8 cellular contexts compared by ENCODE assay signal in the genomic region with DNA sequence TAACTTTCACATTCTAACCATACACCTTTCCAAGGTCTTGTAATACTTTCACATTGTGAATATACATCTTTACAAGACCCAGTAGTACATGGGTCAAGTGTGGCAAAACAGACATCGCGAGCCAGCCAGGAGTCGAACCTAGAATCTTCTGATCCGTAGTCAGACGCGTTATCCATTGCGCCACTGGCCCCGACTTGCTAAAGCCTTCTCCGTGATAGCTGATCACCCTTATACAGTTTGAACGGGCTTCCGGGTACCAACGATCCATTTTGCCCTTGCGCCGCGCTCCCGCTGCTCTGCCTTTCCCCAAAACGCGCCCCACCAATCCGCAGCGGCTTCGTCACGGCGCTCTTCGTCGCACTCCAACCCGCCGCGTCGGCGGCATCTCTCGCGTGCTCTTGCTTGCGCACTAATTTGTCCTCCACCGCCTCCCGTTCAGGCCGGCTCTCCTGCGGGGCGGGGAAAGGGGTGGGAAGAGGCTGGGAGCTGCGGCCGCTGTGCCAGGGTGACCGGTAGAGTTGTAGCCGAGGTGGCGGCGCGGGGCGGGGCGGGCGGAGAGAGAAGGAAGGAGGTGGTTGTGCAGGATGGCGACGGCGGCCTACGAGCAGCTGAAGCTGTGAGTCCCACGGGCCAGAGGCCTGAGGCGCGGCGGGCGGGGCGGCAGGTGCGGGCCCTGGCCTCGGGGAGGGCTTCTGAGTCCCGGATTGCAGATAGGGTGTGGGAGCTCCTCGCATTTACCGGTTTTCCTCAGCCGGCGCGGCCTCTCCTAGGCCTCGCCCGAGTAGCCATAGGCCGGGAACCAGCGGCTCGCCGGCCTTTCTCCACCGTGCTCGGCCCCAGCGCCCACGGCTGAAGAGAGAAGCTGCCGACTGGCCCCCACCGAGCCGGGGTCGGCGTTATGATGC. TPM values are rescaled to one million over a fixed set of nuclear protein-coding genes. Genes with fewer than 3 reads are reported as not detected.
DNase-seq lines count a peak whose midpoint lies in the region; ATAC-seq and TF ChIP-seq lines count a peak whose summit lies in the region.

A gene with protein sequence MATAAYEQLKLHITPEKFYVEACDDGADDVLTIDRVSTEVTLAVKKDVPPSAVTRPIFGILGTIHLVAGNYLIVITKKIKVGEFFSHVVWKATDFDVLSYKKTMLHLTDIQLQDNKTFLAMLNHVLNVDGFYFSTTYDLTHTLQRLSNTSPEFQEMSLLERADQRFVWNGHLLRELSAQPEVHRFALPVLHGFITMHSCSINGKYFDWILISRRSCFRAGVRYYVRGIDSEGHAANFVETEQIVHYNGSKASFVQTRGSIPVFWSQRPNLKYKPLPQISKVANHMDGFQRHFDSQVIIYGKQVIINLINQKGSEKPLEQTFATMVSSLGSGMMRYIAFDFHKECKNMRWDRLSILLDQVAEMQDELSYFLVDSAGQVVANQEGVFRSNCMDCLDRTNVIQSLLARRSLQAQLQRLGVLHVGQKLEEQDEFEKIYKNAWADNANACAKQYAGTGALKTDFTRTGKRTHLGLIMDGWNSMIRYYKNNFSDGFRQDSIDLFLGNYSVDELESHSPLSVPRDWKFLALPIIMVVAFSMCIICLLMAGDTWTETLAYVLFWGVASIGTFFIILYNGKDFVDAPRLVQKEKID (plus strand): TSS at position 515 of the 905 bp plus-strand sequence. CDS start 70 bp downstream, at position 585.

- TF ChIP-seq CTCF in GM12875 (IDR thresholded peaks at IDR 0.05; ENCODE audit: borderline replicate concordance, insufficient read depth, low read depth, low read length): no peak
- TF ChIP-seq CTCF in cardiac muscle cell (IDR thresholded peaks at IDR 0.05; ENCODE audit: low read depth, low read length): no peak
- TF ChIP-seq CTCF in parathyroid adenoma (IDR thresholded peaks at IDR 0.05): no peak
- peak in 1 of 5 experiments; percentile 47 for TF ChIP-seq CTCF in tibial nerve (IDR thresholded peaks at IDR 0.05)

- peak within 1 kb of the TSS; percentile 99 for H3K9ac ChIP-seq in adipocyte (ENCODE audit: low read length)
- H3K9ac ChIP-seq in parathyroid adenoma: peak within 1 kb of the TSS; percentile 87

- H3K27me3 ChIP-seq in adipocyte (replicated peaks; ENCODE audit: control insufficient read depth, insufficient read depth, low read length) (no peaks in the 10 kb centered on the region), cardiac muscle cell (no peaks in the 10 kb centered on the region), parathyroid adenoma (ENCODE audit: control insufficient read depth, insufficient read depth, low read length) (no peaks in the 10 kb centered on the region), tibial nerve (no peaks in the 10 kb centered on the region)

- WGBS in tibial nerve, 2 donors: 0 to 1% methylated on average over 44 to 76 of the region's 81 CpGs

- ATAC-seq in HG02798 (IDR thresholded peaks at IDR 0.05; ENCODE audit: poor library complexity, unreplicated experiment): peak; percentile 88

- peak within 1 kb of the TSS; percentile 89 for H2AFZ ChIP-seq in parathyroid adenoma

- peak within 1 kb of the TSS; percentile 92 for H3K4me3 ChIP-seq in GM12875 (ENCODE audit: low read depth, low read length)
- H3K4me3 ChIP-seq in adipocyte (ENCODE audit: low read length): peak within 1 kb of the TSS; percentile 93
- peak within 1 kb of the TSS; percentile 77 for H3K4me3 ChIP-seq in cardiac muscle cell
- H3K4me3 ChIP-seq in parathyroid adenoma (ENCODE audit: low read depth, low read length): peak within 1 kb of the TSS; percentile 74
- H3K4me3 ChIP-seq in tibial nerve: peak within 1 kb of the TSS; percentile 59 to 82 (median 73)

- peak; percentile 12 to 58 for TF ChIP-seq POLR2A in tibial nerve (IDR thresholded peaks at IDR 0.05)

- peak within 1 kb of the TSS; percentile 68 for H3K4me2 ChIP-seq in parathyroid adenoma (ENCODE audit: low read length)

- H3K9me3 ChIP-seq in adipocyte (ENCODE audit: control insufficient read depth, low read length) (no peaks in the 10 kb centered on the region), cardiac muscle cell (ENCODE audit: low read depth) (no peaks in the 10 kb centered on the region), parathyroid adenoma (ENCODE audit: control insufficient read depth, low read length) (no peaks in the 10 kb centered on the region), tibial nerve (no peaks in the 10 kb centered on the region)

- H3K27ac ChIP-seq in cardiac muscle cell (peak within 1 kb of the TSS; percentile 96), parathyroid adenoma (peak within 1 kb of the TSS; percentile 91), tibial nerve (peak within 1 kb of the TSS; percentile 44 to 91 (median 87))

- peaks cover 35% of the 10 kb centered on the region for H3K79me2 ChIP-seq in parathyroid adenoma

- peak; percentile 94 for TF ChIP-seq EP300 in tibial nerve (IDR thresholded peaks at IDR 0.05)

- H3K4me1 ChIP-seq in adipocyte (ENCODE audit: control insufficient read depth, insufficient read depth, low read length) (peaks cover 27% of the 10 kb centered on the region), cardiac muscle cell (ENCODE audit: low read depth) (peaks cover 12% of the 10 kb centered on the region), parathyroid adenoma (peaks cover 9% of the 10 kb centered on the region), tibial nerve (peaks cover 0 to 55% (median 22%) of the 10 kb centered on the region in 4 donors)

- peaks cover 13% of the 10 kb centered on the region for H3K36me3 ChIP-seq in adipocyte (ENCODE audit: control insufficient read depth, insufficient read depth, low read length, severe bottlenecking)
- H3K36me3 ChIP-seq in cardiac muscle cell: no peaks in the 10 kb centered on the region
- H3K36me3 ChIP-seq in parathyroid adenoma (ENCODE audit: control insufficient read depth, insufficient read depth, low read length): no peaks in the 10 kb centered on the region
- H3K36me3 ChIP-seq in tibial nerve: peaks cover 0 to 5% (median 0%) of the 10 kb centered on the region in 3 donors

- DNase-seq in NCI-H1436 (lab: John Stamatoyannopoulos, UW) (peak; percentile 85), T follicular helper cell (ENCODE audit: low read depth) (peak; percentile 93), adipocyte (ENCODE audit: low read depth) (peak; percentile 100), cardiac muscle cell (ENCODE audit: low read depth in 1 of 2, low spot score in 1 of 2) (peak; percentile 99), tibial nerve (ENCODE audit: low spot score in 2 of 2) (peak; percentile 95 to 97)

RNA-seq across cellular contexts. Expression of the gene that starts here (rescaled TPM):
- total RNA-seq in cardiac muscle cell: 15.7 and 37.5 TPM in 2 replicates
- polyA plus RNA-seq in cardiac muscle cell: 32.8 and 37.4 TPM in 2 replicates
- 10 to 100 TPM; 43.5 to 64.7 (median 54.3) TPM for total RNA-seq in tibial nerve

Comparison
In these comparisons a context has a peak if more than half of its experiments do, and no peak if none do; other contexts are left out.
1. Peak in every context shown above with its lines: DNase-seq, ATAC-seq, H3K4me3 ChIP-seq and H3K27ac ChIP-seq.